22 cellular contexts compared by ENCODE assay signal in genomic region chr5:175163586-175164275, GRCh38.
A peak's percentile ranks its signal among the peaks of the same experiment; 100 is the strongest.
DNase-seq lines count a peak whose midpoint lies in the region; ATAC-seq lines count a peak whose summit lies in the region.
"Had no signal": no experiment of that assay in that cellular context is flagged by ENCODE, and none has a peak within 500 bp of the region (broad histone marks: within the 10 kb centered on the region; RNA-seq: fewer than 3 reads in every experiment).

No MANE protein-coding gene starts in this region.

- intact Hi-C loops in head of caudate nucleus (cut with DNase I) = no loop called here

- peak overlapping the region; percentile 63 for H3K27ac ChIP-seq in caudate nucleus (ENCODE audit: low read depth, low read length)
- H3K27ac ChIP-seq: A549; BLaER1 treated with 17β-estradiol and CSF1 and Interleukin-3, amounts not matched to agents 10 nM and 100 nM had no signal

- DNase-seq in NCI-H510A treated with DMSO at 0.1 percent for 48 hours (lab: John Stamatoyannopoulos, UW) (peak; percentile 16), NCI-H510A (lab: John Stamatoyannopoulos, UW) (no peak), caudate nucleus (lab: John Stamatoyannopoulos, UW) (peak in 14 of 61 donors; percentile 6 to 74 (median 24)), head of caudate nucleus (peak in 25 of 42 donors; percentile 17 to 74 (median 43))
- no peak for DNase-seq in stimulated activated naive CD4-positive, alpha-beta T cell treated with Interleukin-2 at 50 U/mL for 16 hours (lab: John Stamatoyannopoulos, UW)
- DNase-seq: 8988T; ACHN; AML-193; BE2C; CD4-positive, alpha-beta T cell; CD8-positive, alpha-beta memory T cell; DMS 273 treated with DMSO at 0.1 percent for 48 hours; DMS79; EL; GDM1; GOT3; H7; HCEC 1CT had no signal

- no peak for ATAC-seq in HG02759 (IDR thresholded peaks at IDR 0.05; ENCODE audit: unreplicated experiment)
- ATAC-seq: A549, GM12878 had no signal

Comparison
In these comparisons a context has a peak if more than half of its experiments do, and no peak if none do; other contexts are left out.
1. DNase-seq: peak in NCI-H510A treated with DMSO at 0.1 percent for 48 hours (single experiment) and head of caudate nucleus (25 of 42); none in NCI-H510A (single experiment) and stimulated activated naive CD4-positive, alpha-beta T cell treated with Interleukin-2 at 50 U/mL for 16 hours (single experiment).